1 cellular context compared by ENCODE assay signal in the genomic region with DNA sequence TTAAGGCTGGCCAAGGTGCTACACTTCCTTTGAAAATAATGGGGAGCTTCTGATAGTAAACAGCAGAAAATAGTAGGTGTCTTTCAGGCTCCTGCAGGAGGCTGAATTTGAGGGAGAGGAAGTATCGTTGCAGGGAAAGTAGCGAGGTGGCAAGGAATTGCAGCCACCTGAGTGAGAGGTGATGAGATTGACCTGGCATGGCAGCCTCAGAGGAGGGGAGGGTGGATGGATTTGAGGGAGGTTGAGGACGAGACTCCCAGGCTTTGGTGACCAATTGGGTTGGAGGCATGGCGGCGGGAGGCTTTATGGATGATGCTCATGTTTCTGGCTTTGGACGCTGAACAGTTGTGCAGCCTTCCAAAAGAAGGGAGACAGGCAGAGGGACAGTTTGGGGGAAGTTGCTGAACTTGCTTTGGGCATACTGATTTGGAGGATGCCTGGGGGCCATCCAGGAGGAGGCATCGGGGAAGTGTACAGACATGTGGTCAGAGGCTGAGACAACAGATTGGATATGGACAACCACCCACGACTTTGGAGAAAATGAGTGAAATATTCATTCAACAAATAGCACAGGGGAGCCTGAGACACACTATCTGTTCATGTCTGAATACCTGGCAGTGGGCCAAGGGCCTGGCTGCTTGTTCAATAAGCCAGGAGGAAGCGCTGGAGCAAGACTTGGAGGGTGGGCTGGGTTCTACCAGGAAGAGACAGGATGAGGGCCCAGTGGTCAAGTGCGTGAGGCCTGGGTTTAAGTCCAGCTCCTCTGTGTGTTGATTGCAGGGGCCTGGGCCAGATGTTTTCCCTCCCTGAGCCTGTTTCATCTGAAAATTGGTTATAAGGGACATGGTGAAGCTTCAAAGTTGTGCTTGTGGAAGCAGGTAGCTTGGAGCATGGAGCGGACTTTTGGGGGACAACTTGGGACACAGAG.
TF ChIP-seq lines count a peak whose summit lies in the region.

No MANE protein-coding gene starts in this region.

TF ChIP-seq in HepG2, 621 proteins besides CTCF, POLR2A, EP300 and RAD21 (continued from another document and continues in another):
- TF ChIP-seq, protein P1, sequence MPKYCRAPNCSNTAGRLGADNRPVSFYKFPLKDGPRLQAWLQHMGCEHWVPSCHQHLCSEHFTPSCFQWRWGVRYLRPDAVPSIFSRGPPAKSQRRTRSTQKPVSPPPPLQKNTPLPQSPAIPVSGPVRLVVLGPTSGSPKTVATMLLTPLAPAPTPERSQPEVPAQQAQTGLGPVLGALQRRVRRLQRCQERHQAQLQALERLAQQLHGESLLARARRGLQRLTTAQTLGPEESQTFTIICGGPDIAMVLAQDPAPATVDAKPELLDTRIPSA (CRISPR knock-in tag; IDR thresholded peaks at IDR 0.05; ENCODE audit: borderline replicate concordance): no peak
- TF ChIP-seq, protein P2, sequence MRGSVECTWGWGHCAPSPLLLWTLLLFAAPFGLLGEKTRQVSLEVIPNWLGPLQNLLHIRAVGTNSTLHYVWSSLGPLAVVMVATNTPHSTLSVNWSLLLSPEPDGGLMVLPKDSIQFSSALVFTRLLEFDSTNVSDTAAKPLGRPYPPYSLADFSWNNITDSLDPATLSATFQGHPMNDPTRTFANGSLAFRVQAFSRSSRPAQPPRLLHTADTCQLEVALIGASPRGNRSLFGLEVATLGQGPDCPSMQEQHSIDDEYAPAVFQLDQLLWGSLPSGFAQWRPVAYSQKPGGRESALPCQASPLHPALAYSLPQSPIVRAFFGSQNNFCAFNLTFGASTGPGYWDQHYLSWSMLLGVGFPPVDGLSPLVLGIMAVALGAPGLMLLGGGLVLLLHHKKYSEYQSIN (CRISPR knock-in tag; IDR thresholded peaks at IDR 0.05; ENCODE audit: borderline replicate concordance): no peak
- TF ChIP-seq ZNF660 (CRISPR knock-in tag; IDR thresholded peaks at IDR 0.05; ENCODE audit: borderline replicate concordance, low read depth) (no peak), ZNF326 (CRISPR knock-in tag; IDR thresholded peaks at IDR 0.05; ENCODE audit: borderline replicate concordance) (no peak), MYNN (CRISPR knock-in tag; IDR thresholded peaks at IDR 0.05; ENCODE audit: low read depth) (no peak), MTA1 (CRISPR knock-in tag; IDR thresholded peaks at IDR 0.05; ENCODE audit: borderline replicate concordance) (no peak), ZC3H4 (CRISPR knock-in tag; IDR thresholded peaks at IDR 0.05; ENCODE audit: borderline replicate concordance) (peak; percentile 61; the same call in 1 of the 2 replicates), GPN1 (CRISPR knock-in tag; IDR thresholded peaks at IDR 0.05; ENCODE audit: borderline replicate concordance) (no peak), ZNF564 (CRISPR knock-in tag; IDR thresholded peaks at IDR 0.05) (no peak), EED (CRISPR knock-in tag; IDR thresholded peaks at IDR 0.05) (peak; percentile 80; the same call in 1 of the 2 replicates), CENPT (CRISPR knock-in tag; IDR thresholded peaks at IDR 0.05; ENCODE audit: low read depth) (no peak), JUN (CRISPR knock-in tag; IDR thresholded peaks at IDR 0.05) (0 out of 2 replicates have a peak, but pooled peaks have one; percentile 31), ZNF333 (CRISPR knock-in tag; IDR thresholded peaks at IDR 0.05; ENCODE audit: borderline replicate concordance) (peak; percentile 71; the same call in 1 of the 2 replicates), SP5 (CRISPR knock-in tag; IDR thresholded peaks at IDR 0.05; ENCODE audit: borderline replicate concordance, low read depth) (0 out of 2 replicates have a peak, but pooled peaks have one; percentile 12), ZNF510 (CRISPR knock-in tag; IDR thresholded peaks at IDR 0.05; ENCODE audit: low read depth) (0 out of 2 replicates have a peak, but pooled peaks have one; percentile 8), NPAS2 (CRISPR knock-in tag; IDR thresholded peaks at IDR 0.05; ENCODE audit: borderline replicate concordance) (no peak), ZBTB3 (CRISPR knock-in tag; IDR thresholded peaks at IDR 0.05; ENCODE audit: borderline replicate concordance, low read depth) (no peak), ZNF234 (CRISPR knock-in tag; conservative IDR thresholded peaks at IDR 0.05) (no peak), ONECUT2 (CRISPR knock-in tag; IDR thresholded peaks at IDR 0.05) (no peak), DR1 (CRISPR knock-in tag; IDR thresholded peaks at IDR 0.05) (peak; percentile 29; the same call in 1 of the 2 replicates), NCOR1 (IDR thresholded peaks at IDR 0.05; ENCODE audit: borderline replicate concordance, low read length) (no peak), ZNF274 (CRISPR knock-in tag; IDR thresholded peaks at IDR 0.05) (no peak), DNMT1 (CRISPR knock-in tag; IDR thresholded peaks at IDR 0.05) (no peak), BRCA1 (CRISPR knock-in tag; IDR thresholded peaks at IDR 0.05) (no peak)
- TF ChIP-seq, protein P3, sequence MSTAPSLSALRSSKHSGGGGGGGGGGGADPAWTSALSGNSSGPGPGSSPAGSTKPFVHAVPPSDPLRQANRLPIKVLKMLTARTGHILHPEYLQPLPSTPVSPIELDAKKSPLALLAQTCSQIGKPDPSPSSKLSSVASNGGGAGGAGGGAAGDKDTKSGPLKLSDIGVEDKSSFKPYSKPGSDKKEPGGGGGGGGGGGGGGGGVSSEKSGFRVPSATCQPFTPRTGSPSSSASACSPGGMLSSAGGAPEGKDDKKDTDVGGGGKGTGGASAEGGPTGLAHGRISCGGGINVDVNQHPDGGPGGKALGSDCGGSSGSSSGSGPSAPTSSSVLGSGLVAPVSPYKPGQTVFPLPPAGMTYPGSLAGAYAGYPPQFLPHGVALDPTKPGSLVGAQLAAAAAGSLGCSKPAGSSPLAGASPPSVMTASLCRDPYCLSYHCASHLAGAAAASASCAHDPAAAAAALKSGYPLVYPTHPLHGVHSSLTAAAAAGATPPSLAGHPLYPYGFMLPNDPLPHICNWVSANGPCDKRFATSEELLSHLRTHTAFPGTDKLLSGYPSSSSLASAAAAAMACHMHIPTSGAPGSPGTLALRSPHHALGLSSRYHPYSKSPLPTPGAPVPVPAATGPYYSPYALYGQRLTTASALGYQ (CRISPR knock-in tag; IDR thresholded peaks at IDR 0.05): no peak
- TF ChIP-seq, protein P4, sequence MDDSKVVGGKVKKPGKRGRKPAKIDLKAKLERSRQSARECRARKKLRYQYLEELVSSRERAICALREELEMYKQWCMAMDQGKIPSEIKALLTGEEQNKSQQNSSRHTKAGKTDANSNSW (CRISPR knock-in tag; IDR thresholded peaks at IDR 0.05; ENCODE audit: borderline replicate concordance): no peak
- TF ChIP-seq, protein P5, sequence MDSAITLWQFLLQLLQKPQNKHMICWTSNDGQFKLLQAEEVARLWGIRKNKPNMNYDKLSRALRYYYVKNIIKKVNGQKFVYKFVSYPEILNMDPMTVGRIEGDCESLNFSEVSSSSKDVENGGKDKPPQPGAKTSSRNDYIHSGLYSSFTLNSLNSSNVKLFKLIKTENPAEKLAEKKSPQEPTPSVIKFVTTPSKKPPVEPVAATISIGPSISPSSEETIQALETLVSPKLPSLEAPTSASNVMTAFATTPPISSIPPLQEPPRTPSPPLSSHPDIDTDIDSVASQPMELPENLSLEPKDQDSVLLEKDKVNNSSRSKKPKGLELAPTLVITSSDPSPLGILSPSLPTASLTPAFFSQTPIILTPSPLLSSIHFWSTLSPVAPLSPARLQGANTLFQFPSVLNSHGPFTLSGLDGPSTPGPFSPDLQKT (CRISPR knock-in tag; IDR thresholded peaks at IDR 0.05; ENCODE audit: borderline replicate concordance): no peak
- TF ChIP-seq, protein P6, sequence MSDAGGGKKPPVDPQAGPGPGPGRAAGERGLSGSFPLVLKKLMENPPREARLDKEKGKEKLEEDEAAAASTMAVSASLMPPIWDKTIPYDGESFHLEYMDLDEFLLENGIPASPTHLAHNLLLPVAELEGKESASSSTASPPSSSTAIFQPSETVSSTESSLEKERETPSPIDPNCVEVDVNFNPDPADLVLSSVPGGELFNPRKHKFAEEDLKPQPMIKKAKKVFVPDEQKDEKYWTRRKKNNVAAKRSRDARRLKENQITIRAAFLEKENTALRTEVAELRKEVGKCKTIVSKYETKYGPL (CRISPR knock-in tag; IDR thresholded peaks at IDR 0.05): no peak
- TF ChIP-seq, protein P7, sequence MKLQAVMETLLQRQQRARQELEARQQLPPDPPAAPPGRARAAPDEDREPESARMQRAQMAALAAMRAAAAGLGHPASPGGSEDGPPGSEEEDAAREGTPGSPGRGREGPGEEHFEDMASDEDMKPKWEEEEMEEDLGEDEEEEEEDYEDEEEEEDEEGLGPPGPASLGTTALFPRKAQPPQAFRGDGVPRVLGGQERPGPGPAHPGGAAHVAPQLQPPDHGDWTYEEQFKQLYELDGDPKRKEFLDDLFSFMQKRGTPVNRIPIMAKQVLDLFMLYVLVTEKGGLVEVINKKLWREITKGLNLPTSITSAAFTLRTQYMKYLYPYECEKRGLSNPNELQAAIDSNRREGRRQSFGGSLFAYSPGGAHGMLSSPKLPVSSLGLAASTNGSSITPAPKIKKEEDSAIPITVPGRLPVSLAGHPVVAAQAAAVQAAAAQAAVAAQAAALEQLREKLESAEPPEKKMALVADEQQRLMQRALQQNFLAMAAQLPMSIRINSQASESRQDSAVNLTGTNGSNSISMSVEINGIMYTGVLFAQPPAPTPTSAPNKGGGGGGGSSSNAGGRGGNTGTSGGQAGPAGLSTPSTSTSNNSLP (IDR thresholded peaks at IDR 0.05; ENCODE audit: low read depth, low read length): no peak
- TF ChIP-seq, protein P8, sequence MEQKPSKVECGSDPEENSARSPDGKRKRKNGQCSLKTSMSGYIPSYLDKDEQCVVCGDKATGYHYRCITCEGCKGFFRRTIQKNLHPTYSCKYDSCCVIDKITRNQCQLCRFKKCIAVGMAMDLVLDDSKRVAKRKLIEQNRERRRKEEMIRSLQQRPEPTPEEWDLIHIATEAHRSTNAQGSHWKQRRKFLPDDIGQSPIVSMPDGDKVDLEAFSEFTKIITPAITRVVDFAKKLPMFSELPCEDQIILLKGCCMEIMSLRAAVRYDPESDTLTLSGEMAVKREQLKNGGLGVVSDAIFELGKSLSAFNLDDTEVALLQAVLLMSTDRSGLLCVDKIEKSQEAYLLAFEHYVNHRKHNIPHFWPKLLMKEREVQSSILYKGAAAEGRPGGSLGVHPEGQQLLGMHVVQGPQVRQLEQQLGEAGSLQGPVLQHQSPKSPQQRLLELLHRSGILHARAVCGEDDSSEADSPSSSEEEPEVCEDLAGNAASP (CRISPR knock-in tag; IDR thresholded peaks at IDR 0.05; ENCODE audit: borderline replicate concordance): peak; percentile 8; the same call in 1 of the 2 replicates
- TF ChIP-seq, protein P9, sequence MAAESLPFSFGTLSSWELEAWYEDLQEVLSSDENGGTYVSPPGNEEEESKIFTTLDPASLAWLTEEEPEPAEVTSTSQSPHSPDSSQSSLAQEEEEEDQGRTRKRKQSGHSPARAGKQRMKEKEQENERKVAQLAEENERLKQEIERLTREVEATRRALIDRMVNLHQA (CRISPR knock-in tag; IDR thresholded peaks at IDR 0.05): no peak
- TF ChIP-seq, protein P10, sequence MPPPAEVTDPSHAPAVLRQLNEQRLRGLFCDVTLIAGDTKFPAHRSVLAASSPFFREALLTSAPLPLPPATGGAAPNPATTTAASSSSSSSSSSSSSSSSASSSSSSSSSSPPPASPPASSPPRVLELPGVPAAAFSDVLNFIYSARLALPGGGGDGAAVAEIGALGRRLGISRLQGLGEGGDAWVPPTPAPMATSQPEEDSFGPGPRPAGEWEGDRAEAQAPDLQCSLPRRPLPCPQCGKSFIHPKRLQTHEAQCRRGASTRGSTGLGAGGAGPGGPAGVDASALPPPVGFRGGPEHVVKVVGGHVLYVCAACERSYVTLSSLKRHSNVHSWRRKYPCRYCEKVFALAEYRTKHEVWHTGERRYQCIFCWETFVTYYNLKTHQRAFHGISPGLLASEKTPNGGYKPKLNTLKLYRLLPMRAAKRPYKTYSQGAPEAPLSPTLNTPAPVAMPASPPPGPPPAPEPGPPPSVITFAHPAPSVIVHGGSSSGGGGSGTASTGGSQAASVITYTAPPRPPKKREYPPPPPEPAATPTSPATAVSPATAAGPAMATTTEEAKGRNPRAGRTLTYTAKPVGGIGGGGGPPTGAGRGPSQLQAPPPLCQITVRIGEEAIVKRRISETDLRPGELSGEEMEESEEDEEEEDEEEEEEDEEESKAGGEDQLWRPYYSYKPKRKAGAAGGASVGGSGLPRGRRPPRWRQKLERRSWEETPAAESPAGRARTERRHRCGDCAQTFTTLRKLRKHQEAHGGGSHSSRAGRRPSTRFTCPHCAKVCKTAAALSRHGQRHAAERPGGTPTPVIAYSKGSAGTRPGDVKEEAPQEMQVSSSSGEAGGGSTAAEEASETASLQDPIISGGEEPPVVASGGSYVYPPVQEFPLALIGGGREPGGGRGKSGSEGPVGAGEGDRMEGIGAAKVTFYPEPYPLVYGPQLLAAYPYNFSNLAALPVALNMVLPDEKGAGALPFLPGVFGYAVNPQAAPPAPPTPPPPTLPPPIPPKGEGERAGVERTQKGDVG (CRISPR knock-in tag; IDR thresholded peaks at IDR 0.05; ENCODE audit: borderline replicate concordance): no peak
- TF ChIP-seq, protein P11, sequence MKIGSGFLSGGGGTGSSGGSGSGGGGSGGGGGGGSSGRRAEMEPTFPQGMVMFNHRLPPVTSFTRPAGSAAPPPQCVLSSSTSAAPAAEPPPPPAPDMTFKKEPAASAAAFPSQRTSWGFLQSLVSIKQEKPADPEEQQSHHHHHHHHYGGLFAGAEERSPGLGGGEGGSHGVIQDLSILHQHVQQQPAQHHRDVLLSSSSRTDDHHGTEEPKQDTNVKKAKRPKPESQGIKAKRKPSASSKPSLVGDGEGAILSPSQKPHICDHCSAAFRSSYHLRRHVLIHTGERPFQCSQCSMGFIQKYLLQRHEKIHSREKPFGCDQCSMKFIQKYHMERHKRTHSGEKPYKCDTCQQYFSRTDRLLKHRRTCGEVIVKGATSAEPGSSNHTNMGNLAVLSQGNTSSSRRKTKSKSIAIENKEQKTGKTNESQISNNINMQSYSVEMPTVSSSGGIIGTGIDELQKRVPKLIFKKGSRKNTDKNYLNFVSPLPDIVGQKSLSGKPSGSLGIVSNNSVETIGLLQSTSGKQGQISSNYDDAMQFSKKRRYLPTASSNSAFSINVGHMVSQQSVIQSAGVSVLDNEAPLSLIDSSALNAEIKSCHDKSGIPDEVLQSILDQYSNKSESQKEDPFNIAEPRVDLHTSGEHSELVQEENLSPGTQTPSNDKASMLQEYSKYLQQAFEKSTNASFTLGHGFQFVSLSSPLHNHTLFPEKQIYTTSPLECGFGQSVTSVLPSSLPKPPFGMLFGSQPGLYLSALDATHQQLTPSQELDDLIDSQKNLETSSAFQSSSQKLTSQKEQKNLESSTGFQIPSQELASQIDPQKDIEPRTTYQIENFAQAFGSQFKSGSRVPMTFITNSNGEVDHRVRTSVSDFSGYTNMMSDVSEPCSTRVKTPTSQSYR (CRISPR knock-in tag; IDR thresholded peaks at IDR 0.05; ENCODE audit: borderline replicate concordance): no peak
- TF ChIP-seq, protein P12, sequence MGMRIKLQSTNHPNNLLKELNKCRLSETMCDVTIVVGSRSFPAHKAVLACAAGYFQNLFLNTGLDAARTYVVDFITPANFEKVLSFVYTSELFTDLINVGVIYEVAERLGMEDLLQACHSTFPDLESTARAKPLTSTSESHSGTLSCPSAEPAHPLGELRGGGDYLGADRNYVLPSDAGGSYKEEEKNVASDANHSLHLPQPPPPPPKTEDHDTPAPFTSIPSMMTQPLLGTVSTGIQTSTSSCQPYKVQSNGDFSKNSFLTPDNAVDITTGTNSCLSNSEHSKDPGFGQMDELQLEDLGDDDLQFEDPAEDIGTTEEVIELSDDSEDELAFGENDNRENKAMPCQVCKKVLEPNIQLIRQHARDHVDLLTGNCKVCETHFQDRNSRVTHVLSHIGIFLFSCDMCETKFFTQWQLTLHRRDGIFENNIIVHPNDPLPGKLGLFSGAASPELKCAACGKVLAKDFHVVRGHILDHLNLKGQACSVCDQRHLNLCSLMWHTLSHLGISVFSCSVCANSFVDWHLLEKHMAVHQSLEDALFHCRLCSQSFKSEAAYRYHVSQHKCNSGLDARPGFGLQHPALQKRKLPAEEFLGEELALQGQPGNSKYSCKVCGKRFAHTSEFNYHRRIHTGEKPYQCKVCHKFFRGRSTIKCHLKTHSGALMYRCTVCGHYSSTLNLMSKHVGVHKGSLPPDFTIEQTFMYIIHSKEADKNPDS (CRISPR knock-in tag; IDR thresholded peaks at IDR 0.05): 0 out of 2 replicates have a peak, but pooled peaks have one; percentile 53
